Comparison of ENCODE assay signal across 1 cellular context in the genomic region with DNA sequence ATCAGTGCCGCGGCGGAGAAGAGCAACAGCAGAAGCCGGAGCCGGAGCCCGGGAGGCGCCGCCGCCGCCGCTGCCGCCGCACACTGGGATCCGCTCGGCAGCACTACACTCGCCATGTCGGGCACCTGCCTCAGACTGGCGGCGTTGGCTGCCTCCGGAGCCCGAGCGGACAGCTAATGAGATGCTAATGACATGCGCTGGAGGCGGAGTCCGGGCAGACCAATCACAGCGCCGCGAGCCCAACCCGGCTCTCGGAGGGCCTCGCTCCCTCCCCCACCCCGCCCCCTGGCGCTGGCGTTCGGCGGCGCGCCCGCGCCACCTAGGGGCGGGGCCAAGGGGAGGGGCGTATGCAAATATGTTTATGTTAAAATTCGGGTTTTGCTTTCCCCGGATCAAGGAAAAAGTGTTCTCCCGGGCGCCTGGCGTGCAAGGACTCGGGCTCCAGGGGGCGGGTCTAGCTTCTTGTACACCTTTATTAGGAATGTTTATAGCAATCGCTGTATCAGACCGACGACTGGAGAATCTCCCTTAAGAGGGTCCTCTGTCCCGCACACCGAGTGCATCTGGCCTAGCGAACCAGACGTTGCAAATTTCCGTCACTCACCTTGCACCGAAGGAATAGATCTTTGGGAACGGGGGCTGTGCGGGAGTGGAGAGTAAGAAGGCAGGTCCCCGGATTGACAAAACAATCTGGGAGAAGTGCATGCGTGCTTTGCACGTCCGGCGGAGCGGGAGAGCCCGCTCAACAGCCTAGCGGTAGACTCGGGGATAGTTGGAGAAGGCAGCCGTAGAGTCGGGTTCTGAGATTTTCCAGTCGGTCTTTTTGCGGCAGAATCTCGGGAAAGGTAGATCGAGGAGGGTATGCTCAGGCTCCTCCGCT.
TF ChIP-seq lines count a peak whose summit lies in the region.

Gene CADM1 (minus strand): TSS at position 137 of the 880 bp plus-strand sequence.

TF ChIP-seq in HEK293, 187 proteins besides CTCF, POLR2A, EP300 and RAD21 (continued from another document and continues in another):
- TF ChIP-seq ZNF280C (tag by site-specific recombination; IDR thresholded peaks at IDR 0.05), result no peak
- TF ChIP-seq, protein P1, sequence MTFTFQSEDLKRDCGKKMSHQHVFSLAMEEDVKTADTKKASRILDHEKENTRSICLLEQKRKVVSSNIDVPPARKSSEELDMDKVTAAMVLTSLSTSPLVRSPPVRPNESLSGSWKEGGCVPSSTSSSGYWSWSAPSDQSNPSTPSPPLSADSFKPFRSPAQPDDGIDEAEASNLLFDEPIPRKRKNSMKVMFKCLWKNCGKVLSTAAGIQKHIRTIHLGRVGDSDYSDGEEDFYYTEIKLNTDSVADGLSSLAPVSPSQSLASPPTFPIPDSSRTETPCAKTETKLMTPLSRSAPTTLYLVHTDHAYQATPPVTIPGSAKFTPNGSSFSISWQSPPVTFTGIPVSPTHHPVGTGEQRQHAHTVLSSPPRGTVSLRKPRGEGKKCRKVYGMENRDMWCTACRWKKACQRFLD (tag by site-specific recombination; IDR thresholded peaks at IDR 0.05), result no peak
- no peak for TF ChIP-seq ZNF488 (tag by site-specific recombination; IDR thresholded peaks at IDR 0.05)
- TF ChIP-seq, protein P2, sequence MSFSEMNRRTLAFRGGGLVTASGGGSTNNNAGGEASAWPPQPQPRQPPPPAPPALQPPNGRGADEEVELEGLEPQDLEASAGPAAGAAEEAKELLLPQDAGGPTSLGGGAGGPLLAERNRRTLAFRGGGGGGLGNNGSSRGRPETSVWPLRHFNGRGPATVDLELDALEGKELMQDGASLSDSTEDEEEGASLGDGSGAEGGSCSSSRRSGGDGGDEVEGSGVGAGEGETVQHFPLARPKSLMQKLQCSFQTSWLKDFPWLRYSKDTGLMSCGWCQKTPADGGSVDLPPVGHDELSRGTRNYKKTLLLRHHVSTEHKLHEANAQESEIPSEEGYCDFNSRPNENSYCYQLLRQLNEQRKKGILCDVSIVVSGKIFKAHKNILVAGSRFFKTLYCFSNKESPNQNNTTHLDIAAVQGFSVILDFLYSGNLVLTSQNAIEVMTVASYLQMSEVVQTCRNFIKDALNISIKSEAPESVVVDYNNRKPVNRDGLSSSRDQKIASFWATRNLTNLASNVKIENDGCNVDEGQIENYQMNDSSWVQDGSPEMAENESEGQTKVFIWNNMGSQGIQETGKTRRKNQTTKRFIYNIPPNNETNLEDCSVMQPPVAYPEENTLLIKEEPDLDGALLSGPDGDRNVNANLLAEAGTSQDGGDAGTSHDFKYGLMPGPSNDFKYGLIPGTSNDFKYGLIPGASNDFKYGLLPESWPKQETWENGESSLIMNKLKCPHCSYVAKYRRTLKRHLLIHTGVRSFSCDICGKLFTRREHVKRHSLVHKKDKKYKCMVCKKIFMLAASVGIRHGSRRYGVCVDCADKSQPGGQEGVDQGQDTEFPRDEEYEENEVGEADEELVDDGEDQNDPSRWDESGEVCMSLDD (tag by site-specific recombination; IDR thresholded peaks at IDR 0.05), result 0 out of 2 replicates have a peak, but pooled peaks have one; percentile 3
- TF ChIP-seq, protein P3, sequence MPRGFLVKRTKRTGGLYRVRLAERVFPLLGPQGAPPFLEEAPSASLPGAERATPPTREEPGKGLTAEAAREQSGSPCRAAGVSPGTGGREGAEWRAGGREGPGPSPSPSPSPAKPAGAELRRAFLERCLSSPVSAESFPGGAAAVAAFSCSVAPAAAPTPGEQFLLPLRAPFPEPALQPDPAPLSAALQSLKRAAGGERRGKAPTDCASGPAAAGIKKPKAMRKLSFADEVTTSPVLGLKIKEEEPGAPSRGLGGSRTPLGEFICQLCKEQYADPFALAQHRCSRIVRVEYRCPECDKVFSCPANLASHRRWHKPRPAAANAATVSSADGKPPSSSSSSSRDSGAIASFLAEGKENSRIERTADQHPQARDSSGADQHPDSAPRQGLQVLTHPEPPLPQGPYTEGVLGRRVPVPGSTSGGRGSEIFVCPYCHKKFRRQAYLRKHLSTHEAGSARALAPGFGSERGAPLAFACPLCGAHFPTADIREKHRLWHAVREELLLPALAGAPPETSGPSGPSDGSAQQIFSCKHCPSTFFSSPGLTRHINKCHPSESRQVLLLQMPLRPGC (tag by site-specific recombination; IDR thresholded peaks at IDR 0.05), result no peak
- no peak for TF ChIP-seq ZNF664 (tag by site-specific recombination; IDR thresholded peaks at IDR 0.05)
- no peak for TF ChIP-seq ZNF350 (tag by site-specific recombination; IDR thresholded peaks at IDR 0.05)
- TF ChIP-seq ZNF394 (tag by site-specific recombination; IDR thresholded peaks at IDR 0.05; ENCODE audit: borderline replicate concordance), result no peak
- TF ChIP-seq ZFHX2 (tag by site-specific recombination; conservative IDR thresholded peaks at IDR 0.05), result no peak
- peak; percentile 20; the same call in 1 of the 2 replicates for TF ChIP-seq ZNF76 (tag by site-specific recombination; IDR thresholded peaks at IDR 0.05; ENCODE audit: borderline replicate concordance, low read depth)
- no peak for TF ChIP-seq ZNF138 (tag by site-specific recombination; IDR thresholded peaks at IDR 0.05; ENCODE audit: borderline replicate concordance)
- TF ChIP-seq, protein P4, sequence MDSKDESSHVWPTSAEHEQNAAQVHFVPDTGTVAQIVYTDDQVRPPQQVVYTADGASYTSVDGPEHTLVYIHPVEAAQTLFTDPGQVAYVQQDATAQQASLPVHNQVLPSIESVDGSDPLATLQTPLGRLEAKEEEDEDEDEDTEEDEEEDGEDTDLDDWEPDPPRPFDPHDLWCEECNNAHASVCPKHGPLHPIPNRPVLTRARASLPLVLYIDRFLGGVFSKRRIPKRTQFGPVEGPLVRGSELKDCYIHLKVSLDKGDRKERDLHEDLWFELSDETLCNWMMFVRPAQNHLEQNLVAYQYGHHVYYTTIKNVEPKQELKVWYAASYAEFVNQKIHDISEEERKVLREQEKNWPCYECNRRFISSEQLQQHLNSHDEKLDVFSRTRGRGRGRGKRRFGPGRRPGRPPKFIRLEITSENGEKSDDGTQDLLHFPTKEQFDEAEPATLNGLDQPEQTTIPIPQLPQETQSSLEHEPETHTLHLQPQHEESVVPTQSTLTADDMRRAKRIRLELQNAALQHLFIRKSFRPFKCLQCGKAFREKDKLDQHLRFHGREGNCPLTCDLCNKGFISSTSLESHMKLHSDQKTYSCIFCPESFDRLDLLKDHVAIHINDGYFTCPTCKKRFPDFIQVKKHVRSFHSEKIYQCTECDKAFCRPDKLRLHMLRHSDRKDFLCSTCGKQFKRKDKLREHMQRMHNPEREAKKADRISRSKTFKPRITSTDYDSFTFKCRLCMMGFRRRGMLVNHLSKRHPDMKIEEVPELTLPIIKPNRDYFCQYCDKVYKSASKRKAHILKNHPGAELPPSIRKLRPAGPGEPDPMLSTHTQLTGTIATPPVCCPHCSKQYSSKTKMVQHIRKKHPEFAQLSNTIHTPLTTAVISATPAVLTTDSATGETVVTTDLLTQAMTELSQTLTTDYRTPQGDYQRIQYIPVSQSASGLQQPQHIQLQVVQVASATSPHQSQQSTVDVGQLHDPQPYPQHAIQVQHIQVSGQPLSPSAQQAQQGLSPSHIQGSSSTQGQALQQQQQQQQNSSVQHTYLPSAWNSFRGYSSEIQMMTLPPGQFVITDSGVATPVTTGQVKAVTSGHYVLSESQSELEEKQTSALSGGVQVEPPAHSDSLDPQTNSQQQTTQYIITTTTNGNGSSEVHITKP (tag by site-specific recombination; IDR thresholded peaks at IDR 0.05), result no peak
- TF ChIP-seq ZNF768 (tag by site-specific recombination; IDR thresholded peaks at IDR 0.05), result no peak
- TF ChIP-seq MZF1 (tag by site-specific recombination; IDR thresholded peaks at IDR 0.05; ENCODE audit: borderline replicate concordance), result no peak
- TF ChIP-seq, protein P5, sequence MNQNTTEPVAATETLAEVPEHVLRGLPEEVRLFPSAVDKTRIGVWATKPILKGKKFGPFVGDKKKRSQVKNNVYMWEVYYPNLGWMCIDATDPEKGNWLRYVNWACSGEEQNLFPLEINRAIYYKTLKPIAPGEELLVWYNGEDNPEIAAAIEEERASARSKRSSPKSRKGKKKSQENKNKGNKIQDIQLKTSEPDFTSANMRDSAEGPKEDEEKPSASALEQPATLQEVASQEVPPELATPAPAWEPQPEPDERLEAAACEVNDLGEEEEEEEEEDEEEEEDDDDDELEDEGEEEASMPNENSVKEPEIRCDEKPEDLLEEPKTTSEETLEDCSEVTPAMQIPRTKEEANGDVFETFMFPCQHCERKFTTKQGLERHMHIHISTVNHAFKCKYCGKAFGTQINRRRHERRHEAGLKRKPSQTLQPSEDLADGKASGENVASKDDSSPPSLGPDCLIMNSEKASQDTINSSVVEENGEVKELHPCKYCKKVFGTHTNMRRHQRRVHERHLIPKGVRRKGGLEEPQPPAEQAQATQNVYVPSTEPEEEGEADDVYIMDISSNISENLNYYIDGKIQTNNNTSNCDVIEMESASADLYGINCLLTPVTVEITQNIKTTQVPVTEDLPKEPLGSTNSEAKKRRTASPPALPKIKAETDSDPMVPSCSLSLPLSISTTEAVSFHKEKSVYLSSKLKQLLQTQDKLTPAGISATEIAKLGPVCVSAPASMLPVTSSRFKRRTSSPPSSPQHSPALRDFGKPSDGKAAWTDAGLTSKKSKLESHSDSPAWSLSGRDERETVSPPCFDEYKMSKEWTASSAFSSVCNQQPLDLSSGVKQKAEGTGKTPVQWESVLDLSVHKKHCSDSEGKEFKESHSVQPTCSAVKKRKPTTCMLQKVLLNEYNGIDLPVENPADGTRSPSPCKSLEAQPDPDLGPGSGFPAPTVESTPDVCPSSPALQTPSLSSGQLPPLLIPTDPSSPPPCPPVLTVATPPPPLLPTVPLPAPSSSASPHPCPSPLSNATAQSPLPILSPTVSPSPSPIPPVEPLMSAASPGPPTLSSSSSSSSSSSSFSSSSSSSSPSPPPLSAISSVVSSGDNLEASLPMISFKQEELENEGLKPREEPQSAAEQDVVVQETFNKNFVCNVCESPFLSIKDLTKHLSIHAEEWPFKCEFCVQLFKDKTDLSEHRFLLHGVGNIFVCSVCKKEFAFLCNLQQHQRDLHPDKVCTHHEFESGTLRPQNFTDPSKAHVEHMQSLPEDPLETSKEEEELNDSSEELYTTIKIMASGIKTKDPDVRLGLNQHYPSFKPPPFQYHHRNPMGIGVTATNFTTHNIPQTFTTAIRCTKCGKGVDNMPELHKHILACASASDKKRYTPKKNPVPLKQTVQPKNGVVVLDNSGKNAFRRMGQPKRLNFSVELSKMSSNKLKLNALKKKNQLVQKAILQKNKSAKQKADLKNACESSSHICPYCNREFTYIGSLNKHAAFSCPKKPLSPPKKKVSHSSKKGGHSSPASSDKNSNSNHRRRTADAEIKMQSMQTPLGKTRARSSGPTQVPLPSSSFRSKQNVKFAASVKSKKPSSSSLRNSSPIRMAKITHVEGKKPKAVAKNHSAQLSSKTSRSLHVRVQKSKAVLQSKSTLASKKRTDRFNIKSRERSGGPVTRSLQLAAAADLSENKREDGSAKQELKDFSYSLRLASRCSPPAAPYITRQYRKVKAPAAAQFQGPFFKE (tag by site-specific recombination; IDR thresholded peaks at IDR 0.05; ENCODE audit: borderline replicate concordance), result no peak
- TF ChIP-seq ZNF341 (tag by site-specific recombination; IDR thresholded peaks at IDR 0.05; ENCODE audit: low read depth), result peak; percentile 76
- TF ChIP-seq ZBTB8A (tag by site-specific recombination; IDR thresholded peaks at IDR 0.05), result peak; percentile 51; the same call in 1 of the 2 replicates
- peak; percentile 34; the same call in 1 of the 2 replicates for TF ChIP-seq ZNF501 (tag by site-specific recombination; IDR thresholded peaks at IDR 0.05)
- TF ChIP-seq ZNF155 (tag by site-specific recombination; IDR thresholded peaks at IDR 0.05), result no peak
- TF ChIP-seq SP2 (tag by site-specific recombination; IDR thresholded peaks at IDR 0.05), result peak; percentile 65
- TF ChIP-seq, protein P6, sequence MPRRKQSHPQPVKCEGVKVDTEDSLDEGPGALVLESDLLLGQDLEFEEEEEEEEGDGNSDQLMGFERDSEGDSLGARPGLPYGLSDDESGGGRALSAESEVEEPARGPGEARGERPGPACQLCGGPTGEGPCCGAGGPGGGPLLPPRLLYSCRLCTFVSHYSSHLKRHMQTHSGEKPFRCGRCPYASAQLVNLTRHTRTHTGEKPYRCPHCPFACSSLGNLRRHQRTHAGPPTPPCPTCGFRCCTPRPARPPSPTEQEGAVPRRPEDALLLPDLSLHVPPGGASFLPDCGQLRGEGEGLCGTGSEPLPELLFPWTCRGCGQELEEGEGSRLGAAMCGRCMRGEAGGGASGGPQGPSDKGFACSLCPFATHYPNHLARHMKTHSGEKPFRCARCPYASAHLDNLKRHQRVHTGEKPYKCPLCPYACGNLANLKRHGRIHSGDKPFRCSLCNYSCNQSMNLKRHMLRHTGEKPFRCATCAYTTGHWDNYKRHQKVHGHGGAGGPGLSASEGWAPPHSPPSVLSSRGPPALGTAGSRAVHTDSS (tag by site-specific recombination; IDR thresholded peaks at IDR 0.05), result no peak
- TF ChIP-seq ZNF747 (tag by site-specific recombination; IDR thresholded peaks at IDR 0.05), result no peak
- TF ChIP-seq ZNF366 (tag by site-specific recombination; conservative IDR thresholded peaks at IDR 0.05), result peak; percentile 78
- 0 out of 2 replicates have a peak, but pooled peaks have one; percentile 35 for TF ChIP-seq ZNF324 (tag by site-specific recombination; IDR thresholded peaks at IDR 0.05)
- TF ChIP-seq ZFP41 (tag by site-specific recombination; IDR thresholded peaks at IDR 0.05; ENCODE audit: borderline replicate concordance), result no peak
- TF ChIP-seq ZNF830 (tag by site-specific recombination; IDR thresholded peaks at IDR 0.05; ENCODE audit: low read depth), result no peak
- no peak for TF ChIP-seq ZSCAN23 (tag by site-specific recombination; IDR thresholded peaks at IDR 0.05)
- 0 out of 2 replicates have a peak, but pooled peaks have one; percentile 22 for TF ChIP-seq GLIS2 (tag by site-specific recombination; IDR thresholded peaks at IDR 0.05)
- TF ChIP-seq ZNF510 (tag by site-specific recombination; IDR thresholded peaks at IDR 0.05; ENCODE audit: insufficient replicate concordance), result no peak
- TF ChIP-seq ZNF707 (tag by site-specific recombination; IDR thresholded peaks at IDR 0.05), result no peak
- TF ChIP-seq ZNF548 (tag by site-specific recombination; IDR thresholded peaks at IDR 0.05), result no peak
- TF ChIP-seq ZNF223 (tag by site-specific recombination; IDR thresholded peaks at IDR 0.05), result no peak
- TF ChIP-seq ZNF544 (tag by site-specific recombination; IDR thresholded peaks at IDR 0.05), result no peak
